ENCODE assay signal across 8 cellular contexts in genomic region chr6:43667245-43668150, GRCh38. TPM values are rescaled to one million over a fixed set of nuclear protein-coding genes. Genes with fewer than 3 reads are reported as not detected.
A peak's percentile ranks its signal among the peaks of the same experiment; 100 is the strongest.
DNase-seq lines count a peak whose midpoint lies in the region; ATAC-seq and TF ChIP-seq lines count a peak whose summit lies in the region.

No MANE protein-coding gene starts in this region.

- H3K4me3 ChIP-seq in DND-41 (ENCODE audit: low read depth in 1 of 2, low read length in 2 of 2) (no peak overlapping the region), choroid plexus epithelial cell (ENCODE audit: low read depth, low read length) (no peak overlapping the region)

- H3K36me3 ChIP-seq in DND-41 (ENCODE audit: insufficient read depth, low read length): peaks cover 16% of the 10 kb centered on the region

- H3K27me3 Mint-ChIP-seq in activated CD4-positive, alpha-beta T cell treated with anti-CD3 and anti-CD28 coated beads for 36 hours: no peaks in the 10 kb centered on the region

- no peaks in the 10 kb centered on the region for H3K79me2 ChIP-seq in DND-41 (ENCODE audit: insufficient read depth, low read length)

- H2AFZ ChIP-seq in DND-41 (ENCODE audit: low read depth, low read length): no peak overlapping the region

- no peak overlapping the region for H3K9ac ChIP-seq in DND-41 (ENCODE audit: low read depth, low read length)

- H3K4me2 ChIP-seq in DND-41 (ENCODE audit: insufficient read depth, low read length): 0 out of 2 replicates have a peak overlapping the region, but pooled peaks have one; percentile 10

- no peak overlapping the region for H3K27ac ChIP-seq in DND-41 (ENCODE audit: low read length)

- peak; percentile 85 for ATAC-seq in DND-41 (ENCODE audit: insufficient read depth, low read depth)
- ATAC-seq in HG03108 (IDR thresholded peaks at IDR 0.05; ENCODE audit: unreplicated experiment): peak; percentile 43
- ATAC-seq in activated CD4-positive, alpha-beta T cell treated with anti-CD3 and anti-CD28 coated beads for 36 hours: peak; percentile 53
- peak; percentile 72 for ATAC-seq in left colon
- no peak for ATAC-seq in HG02885 (IDR thresholded peaks at IDR 0.05; ENCODE audit: poor library complexity, unreplicated experiment)

- TF ChIP-seq CTCF in DND-41 (IDR thresholded peaks at IDR 0.05; ENCODE audit: borderline replicate concordance, extremely low read depth, low read length, poor library complexity, severe bottlenecking) (peak; percentile 98), choroid plexus epithelial cell (conservative IDR thresholded peaks at IDR 0.05; ENCODE audit: low read depth, low read length) (peak; percentile 95)

- H3K27me3 ChIP-seq in DND-41 (ENCODE audit: insufficient read depth, low read length, poor library complexity): no peaks in the 10 kb centered on the region

- H3K4me3 Mint-ChIP-seq in activated CD4-positive, alpha-beta T cell treated with anti-CD3 and anti-CD28 coated beads for 36 hours: peak overlapping the region; percentile 43

- peaks cover 4% of the 10 kb centered on the region; the same call in 1 of the 2 replicates for H4K20me1 ChIP-seq in DND-41 (ENCODE audit: insufficient read depth, low read length)

- no peaks in the 10 kb centered on the region for H3K9me3 Mint-ChIP-seq in activated CD4-positive, alpha-beta T cell treated with anti-CD3 and anti-CD28 coated beads for 36 hours (ENCODE audit: low read depth)

- peak overlapping the region; percentile 77 for H3K27ac Mint-ChIP-seq in activated CD4-positive, alpha-beta T cell treated with anti-CD3 and anti-CD28 coated beads for 36 hours

- H3K4me1 ChIP-seq in DND-41 (ENCODE audit: insufficient read depth, low read length): peaks cover 3% of the 10 kb centered on the region

- intact Hi-C loops in activated CD4-positive, alpha-beta T cell treated with anti-CD3 and anti-CD28 coated beads for 36 hours (cut with DNase I, micrococcal nuclease): loop anchor here (1.0 to 5.0 kb wide), 7 partner anchors 20 to 412 kb away; partner anchors contain the start of genes MRPS18A (in 1 of the 2) and VEGFA (in 1 of the 2)
- intact Hi-C loops in left colon (cut with DNase I, micrococcal nuclease): loop anchor here (5.0 to 10.0 kb wide), 3 partner anchors 85 to 417 kb away; no protein-coding TSS in a partner anchor

- H3K9me3 ChIP-seq in DND-41 (ENCODE audit: insufficient read depth, low read length, severe bottlenecking): no peaks in the 10 kb centered on the region

- peak; percentile 86 for DNase-seq in DND-41
- DNase-seq in NCI-H446 treated with DMSO at 0.1 percent for 48 hours (lab: John Stamatoyannopoulos, UW): peak; percentile 4
- DNase-seq in activated CD4-positive, alpha-beta T cell treated with anti-CD3 and anti-CD28 coated beads for 36 hours: peak; percentile 87
- peak; percentile 78 for DNase-seq in choroid plexus epithelial cell (ENCODE audit: low read depth)
- DNase-seq in left colon: peak; percentile 73 to 91
- DNase-seq in stimulated activated CD4-positive, alpha-beta T cell treated with anti-CD3 and anti-CD28 coated beads, Interleukin-2, amount 100 ng/mL, for 48 hours: peak; percentile 80 to 90

- POLR2A ChIA-PET in activated CD4-positive, alpha-beta T cell treated with anti-CD3 and anti-CD28 coated beads for 36 hours (lab: Charles Lee): interaction anchor here (0.7 to 1.3 kb wide), 2 partner anchors 24 to 412 kb away, joined by 4 read pairs; no protein-coding TSS in a partner anchor

- peaks cover 44% of the 10 kb centered on the region for H3K4me1 Mint-ChIP-seq in activated CD4-positive, alpha-beta T cell treated with anti-CD3 and anti-CD28 coated beads for 36 hours

- CTCF ChIA-PET in activated CD4-positive, alpha-beta T cell treated with anti-CD3 and anti-CD28 coated beads for 36 hours (lab: Charles Lee): interaction anchor here (0.6 to 5.7 kb wide), 45 partner anchors 9 to 672 kb away, joined by 3 to 39 read pairs (median 4); partner anchors contain the start of genes GTPBP2, MAD2L1BP and MRPS18A

- H3K36me3 Mint-ChIP-seq in activated CD4-positive, alpha-beta T cell treated with anti-CD3 and anti-CD28 coated beads for 36 hours (ENCODE audit: low read depth): peaks cover 10% of the 10 kb centered on the region

RNA-seq across cellular contexts. Expression of gene MRPS18A, which starts 20.1 kb away (rescaled TPM):
- total RNA-seq in activated CD4-positive, alpha-beta T cell treated with anti-CD3 and anti-CD28 coated beads for 36 hours: 10 to 100 TPM; 54.0 to 68.7 TPM
- 10 to 100 TPM; 56.9 to 69.4 TPM for total RNA-seq in left colon

RNA-seq across cellular contexts. Expression of gene RSPH9, which starts 22.7 kb away (rescaled TPM):
- total RNA-seq in activated CD4-positive, alpha-beta T cell treated with anti-CD3 and anti-CD28 coated beads for 36 hours: not detected
- under 1 TPM in 1 of 2 donors, not detected in 1; 0.11 TPM for total RNA-seq in left colon

RNA-seq across cellular contexts. Expression of gene MAD2L1BP, which starts 31.9 kb away (rescaled TPM):
- total RNA-seq in activated CD4-positive, alpha-beta T cell treated with anti-CD3 and anti-CD28 coated beads for 36 hours: 10 to 100 TPM; 35.1 to 35.3 TPM
- 10 to 100 TPM; 37.0 to 49.8 TPM for total RNA-seq in left colon

RNA-seq across cellular contexts. Expression of gene GTPBP2, which starts 38.4 kb away (rescaled TPM):
- 10 to 100 TPM; 59.8 to 64.6 TPM for total RNA-seq in activated CD4-positive, alpha-beta T cell treated with anti-CD3 and anti-CD28 coated beads for 36 hours
- 10 to 100 TPM; 63.7 to 95.8 TPM for total RNA-seq in left colon

Comparison
In these comparisons a context has a peak if more than half of its experiments do, and no peak if none do; other contexts are left out.
1. DNase-seq: peak in every context shown above with its lines; median percentile 87 in activated CD4-positive, alpha-beta T cell treated with anti-CD3 and anti-CD28 coated beads for 36 hours; 86 in DND-41; 85 in stimulated activated CD4-positive, alpha-beta T cell treated with anti-CD3 and anti-CD28 coated beads, Interleukin-2, amount 100 ng/mL, for 48 hours; 82 in left colon; 78 in choroid plexus epithelial cell; 4 in NCI-H446 treated with DMSO at 0.1 percent for 48 hours.